Comparison of ENCODE assay signal across 16 cellular contexts in the genomic region with DNA sequence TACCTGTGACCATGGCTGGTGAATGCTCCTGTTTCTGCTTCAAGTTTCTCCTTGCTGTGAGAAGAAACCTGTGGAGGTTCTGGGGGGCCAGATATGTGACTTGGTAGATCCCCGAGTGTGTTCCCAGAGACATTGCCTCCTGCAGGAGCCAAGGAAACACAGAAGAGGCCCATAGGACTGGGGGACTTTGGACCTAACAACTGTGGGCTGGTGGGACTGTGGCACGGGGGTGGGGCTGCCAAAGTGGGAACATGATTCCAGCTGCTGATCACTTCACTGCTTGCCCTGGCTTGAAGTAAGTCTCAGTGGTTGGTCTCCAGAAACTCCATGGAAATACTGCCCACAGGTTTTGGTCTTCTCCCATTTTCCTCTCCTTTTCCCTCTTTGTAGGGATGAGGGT. TPM values are rescaled to one million over a fixed set of nuclear protein-coding genes. Genes with fewer than 3 reads are reported as not detected.
A peak's percentile ranks its signal among the peaks of the same experiment; 100 is the strongest.
DNase-seq lines count a peak whose midpoint lies in the region; ATAC-seq and TF ChIP-seq lines count a peak whose summit lies in the region.
"Had no signal": no experiment of that assay in that cellular context is flagged by ENCODE, and none has a peak within 500 bp of the region (broad histone marks: within the 10 kb centered on the region; RNA-seq: fewer than 3 reads in every experiment).

No MANE protein-coding gene starts in this region.

- H2AFZ ChIP-seq in hepatocyte, result no peak overlapping the region

- peak overlapping the region; percentile 70 for H3K4me2 ChIP-seq in hepatocyte

- no peak for TF ChIP-seq CTCF in right atrium auricular region (IDR thresholded peaks at IDR 0.05)
- no peak for TF ChIP-seq CTCF in hepatocyte (IDR thresholded peaks at IDR 0.05; ENCODE audit: poor library complexity)
- TF ChIP-seq CTCF in psoas muscle (IDR thresholded peaks at IDR 0.05), result no peak
- TF ChIP-seq CTCF in uterus (IDR thresholded peaks at IDR 0.05), result no peak

- H3K4me1 ChIP-seq in right atrium auricular region (peaks cover 0 to 57% of the 10 kb centered on the region in 2 donors), hepatocyte (ENCODE audit: insufficient read depth) (peaks cover 37% of the 10 kb centered on the region), psoas muscle (peaks cover 20% of the 10 kb centered on the region), uterus (peaks cover 0 to 5% of the 10 kb centered on the region in 2 donors)

- no peaks in the 10 kb centered on the region for H3K9me2 ChIP-seq in hepatocyte (replicated peaks; ENCODE audit: insufficient read depth)

- H4K20me1 ChIP-seq in hepatocyte (ENCODE audit: insufficient read depth, poor library complexity, severe bottlenecking), result no peaks in the 10 kb centered on the region

- H3K27ac ChIP-seq in right atrium auricular region (peak overlapping the region; percentile 75 to 80), hepatocyte (peak overlapping the region; percentile 93), psoas muscle (peak overlapping the region; percentile 66), uterus (peak overlapping the region; percentile 72 to 84)

- peaks cover 8% of the 10 kb centered on the region for H3K79me2 ChIP-seq in hepatocyte

- intact Hi-C loops in left cardiac atrium (cut with DNase I), result no loop called here
- intact Hi-C loops in psoas muscle (cut with DNase I), result no loop called here
- intact Hi-C loops in uterus (cut with DNase I; ENCODE audit: low total_unique reads), result no loop called here

- TF ChIP-seq POLR2A in uterus (IDR thresholded peaks at IDR 0.05), result no peak

- H3K9me3 ChIP-seq in right atrium auricular region, result no peaks in the 10 kb centered on the region
- no peaks in the 10 kb centered on the region for H3K9me3 ChIP-seq in hepatocyte (ENCODE audit: low read depth)
- no peaks in the 10 kb centered on the region for H3K9me3 ChIP-seq in psoas muscle
- H3K9me3 ChIP-seq in uterus, result no peaks in the 10 kb centered on the region

- H3K36me3 ChIP-seq in right atrium auricular region, result no peaks in the 10 kb centered on the region
- no peaks in the 10 kb centered on the region for H3K36me3 ChIP-seq in hepatocyte (replicated peaks; ENCODE audit: insufficient read depth, low read depth)
- H3K36me3 ChIP-seq in psoas muscle (ENCODE audit: insufficient read depth in 1 of 2, low read depth in 1 of 2), result no peaks in the 10 kb centered on the region
- no peaks in the 10 kb centered on the region for H3K36me3 ChIP-seq in uterus

- DNase-seq in right atrium auricular region (ENCODE audit: low spot score), result no peak
- no peak for DNase-seq in left cardiac atrium
- DNase-seq in hepatocyte (ENCODE audit: low spot score), result peak; percentile 63
- DNase-seq in psoas muscle, result no peak
- no peak for DNase-seq in uterus
- DNase-seq in activated naive CD4-positive, alpha-beta T cell (lab: John Stamatoyannopoulos, UW), result no peak
- DNase-seq: activated CD4-positive, alpha-beta T cell treated with anti-CD3 and anti-CD28 coated beads for 36 hours; central memory CD4-positive, alpha-beta T cell; KG1; NCI-H1105; NCI-H345; stimulated activated naive CD8-positive, alpha-beta T cell treated with anti-CD3 and anti-CD28 coated beads, Interleukin-15, amount 100 ng/mL, for 72 hours had no signal

- ATAC-seq in left cardiac atrium, result no peak
- ATAC-seq in psoas muscle, result no peak
- ATAC-seq in HG02981 (IDR thresholded peaks at IDR 0.05; ENCODE audit: unreplicated experiment), result no peak
- ATAC-seq in HG02763 (IDR thresholded peaks at IDR 0.05; ENCODE audit: unreplicated experiment), result no peak
- ATAC-seq: activated CD4-positive, alpha-beta T cell treated with anti-CD3 and anti-CD28 coated beads for 36 hours; GM12878; natural killer cell treated with Interleukin-12 subunit alpha and Interleukin-12 subunit beta and Interleukin-15 and Interleukin-18, amount 100 ng/mL, for 72 hours; stimulated activated naive CD8-positive, alpha-beta T cell treated with anti-CD3 and anti-CD28 coated beads, Interleukin-15, amount 100 ng/mL, for 72 hours had no signal

- 61% methylated on average over 2 of the region's 2 CpGs for WGBS in hepatocyte (ENCODE audit: low lambda C conversion rate, missing lambda C conversion rate)
- 70 to 74% (median 70%) methylated on average over 2 of the region's 2 CpGs for WGBS in psoas muscle, 3 donors

- H3K27me3 ChIP-seq in right atrium auricular region (no peaks in the 10 kb centered on the region), hepatocyte (no peaks in the 10 kb centered on the region), psoas muscle (ENCODE audit: insufficient read depth in 3 of 3, low read length in 2 of 3) (no peaks in the 10 kb centered on the region), uterus (no peaks in the 10 kb centered on the region)

- H3K4me3 ChIP-seq in right atrium auricular region (no peak overlapping the region), hepatocyte (no peak overlapping the region), psoas muscle (no peak overlapping the region), uterus (no peak overlapping the region)
- H3K4me3 ChIP-seq: GM12878 had no signal

RNA-seq across cellular contexts. Expression of a gene that starts 4.1 kb away (rescaled TPM):
- total RNA-seq in right atrium auricular region, result 10 to 100 TPM; 15.9 to 23.2 TPM
- 10 to 100 TPM; 18.2 to 44.9 TPM for total RNA-seq in left cardiac atrium
- total RNA-seq in hepatocyte, result 40.8 and 49.5 TPM in 2 replicates
- polyA plus RNA-seq in hepatocyte, result 41.5 and 43.1 TPM in 2 replicates
- total RNA-seq in psoas muscle, result 10 to 100 TPM in 1 of 4 donors, 1 to 10 TPM in 3; 3.9 to 12.6 (median 5.2) TPM
- polyA plus RNA-seq in psoas muscle, result 1 to 10 TPM; 6.2 to 9.3 (median 7.6) TPM
- total RNA-seq in uterus, result 10 to 100 TPM; 14.1 to 49.0 (median 31.9) TPM

RNA-seq across cellular contexts. Expression of a gene that starts 5.0 kb away (rescaled TPM):
- total RNA-seq in right atrium auricular region (10 to 100 TPM; 45.2 to 59.4 TPM), left cardiac atrium (10 to 100 TPM; 25.1 to 26.2 TPM), hepatocyte (31.5 and 40.3 TPM in 2 replicates), psoas muscle (10 to 100 TPM in 3 of 4 donors, 1 to 10 TPM in 1; 7.1 to 17.8 (median 15.3) TPM), uterus (10 to 100 TPM; 25.6 to 36.6 (median 27.1) TPM)
- polyA plus RNA-seq in hepatocyte (26.5 and 29.6 TPM in 2 replicates), psoas muscle (10 to 100 TPM; 13.1 to 19.0 (median 18.5) TPM)

RNA-seq across cellular contexts. Expression of a gene that starts 16.3 kb away (rescaled TPM):
- total RNA-seq in right atrium auricular region, result 10 to 100 TPM; 28.2 to 49.8 TPM
- 10 to 100 TPM; 29.5 to 37.0 TPM for total RNA-seq in left cardiac atrium
- total RNA-seq in hepatocyte, result 19.1 and 28.0 TPM in 2 replicates
- polyA plus RNA-seq in hepatocyte, result 17.6 and 19.6 TPM in 2 replicates
- 10 to 100 TPM; 17.5 to 33.6 (median 25.6) TPM for total RNA-seq in psoas muscle
- polyA plus RNA-seq in psoas muscle, result 10 to 100 TPM; 11.5 to 32.0 (median 17.8) TPM
- 100 to 1,000 TPM in 1 of 4 donors, 10 to 100 TPM in 3; 26.8 to 234 (median 47.2) TPM for total RNA-seq in uterus

RNA-seq across cellular contexts. Expression of a gene that starts 38.9 kb away (rescaled TPM):
- total RNA-seq in right atrium auricular region (10 to 100 TPM in 1 of 2 donors, 1 to 10 TPM in 1; 8.8 to 12.0 TPM), left cardiac atrium (10 to 100 TPM; 10.4 to 10.8 TPM), hepatocyte (17.2 and 17.7 TPM in 2 replicates), psoas muscle (1 to 10 TPM; 5.1 to 9.3 (median 6.9) TPM), uterus (10 to 100 TPM; 13.8 to 65.9 (median 23.8) TPM)
- polyA plus RNA-seq in hepatocyte (25.7 and 28.2 TPM in 2 replicates), psoas muscle (10 to 100 TPM in 1 of 3 donors, 1 to 10 TPM in 2; 3.8 to 11.5 (median 4.3) TPM)
